ENCODE assay signal across 10 cellular contexts in genomic region chr16:16083421-16084156, GRCh38.
DNase-seq lines count a peak whose midpoint lies in the region; ATAC-seq, FAIRE-seq and TF ChIP-seq lines count a peak whose summit lies in the region.
"Had no signal": no experiment of that assay in that cellular context is flagged by ENCODE, and none has a peak within 500 bp of the region (broad histone marks: within the 10 kb centered on the region; RNA-seq: fewer than 3 reads in every experiment).

No MANE protein-coding gene starts in this region.

- POLR2A ChIA-PET in GM12878 (lab: Charles Lee), result no interaction called here

- WGBS in GM12878 (ENCODE audit: insufficient coverage, insufficient replicate concordance, low lambda C conversion rate, missing lambda C conversion rate), result 97% methylated on average over 10 of the region's 10 CpGs

- no peak for ATAC-seq in GM12878

- DNase-seq in NCI-H82 (lab: John Stamatoyannopoulos, UW), result peak; percentile 32
- DNase-seq in NCI-H82 treated with DMSO at 0.1 percent for 48 hours (lab: John Stamatoyannopoulos, UW; ENCODE audit: unreplicated experiment), result no peak
- peak; percentile 40 to 55 for DNase-seq in NOMO-1 (lab: John Stamatoyannopoulos, UW; ENCODE audit: unreplicated experiment in 2 of 2)
- no peak for DNase-seq in GM12878 (ENCODE audit: low read depth, low spot score)
- DNase-seq in stimulated activated CD4-positive, alpha-beta T cell treated with anti-CD3 and anti-CD28 coated beads, Interleukin-1b, Interleukin-23, amount 100 ng/mL, for 48 hours, result peak; percentile 30
- DNase-seq in mesenteric fat pad (ENCODE audit: low spot score), result no peak
- no peak for DNase-seq in activated gamma-delta T cell treated with Interleukin-2 at 50 U/mL for 16 hours
- DNase-seq in NCI-H1694 (lab: John Stamatoyannopoulos, UW), result no peak

- no peaks in the 10 kb centered on the region for H3K27me3 ChIP-seq in GM12878 (replicated peaks in 1 of 2; ENCODE audit: control insufficient read depth in 2 of 2, insufficient read depth in 2 of 2, low read length in 1 of 2)

- RAD21 ChIA-PET in GM12878 (lab: Charles Lee; ENCODE audit: unreplicated experiment), result no interaction called here

- H3K27ac ChIP-seq in GM12878 (ENCODE audit: control insufficient read depth, insufficient read depth), result no peak overlapping the region

- SMC1A ChIA-PET in GM12878 (lab: Charles Lee; ENCODE audit: uncharacterized antibody, unreplicated experiment), result no interaction called here

- TF ChIP-seq POLR2A in GM12878 (IDR thresholded peaks at IDR 0.05; ENCODE audit: low read depth, low read length), result no peak

- H3K4me3 ChIP-seq in GM12878, result no peak overlapping the region
- H3K4me3 ChIP-seq: HAP-1 had no signal

- no peak for FAIRE-seq in GM12878 (lab: Jason Lieb, UNC)
- FAIRE-seq: A204.1 had no signal

- H3K9me3 ChIP-seq in GM12878 (replicated peaks; ENCODE audit: control insufficient read depth, insufficient read depth, low read length), result peaks cover 5% of the 10 kb centered on the region; the same call in 1 of the 3 replicates
- H3K9me3 ChIP-seq: HAP-1 had no signal

- H4K20me1 ChIP-seq in GM12878 (ENCODE audit: control insufficient read depth, insufficient read depth), result no peaks in the 10 kb centered on the region

- no peak overlapping the region for H3K4me2 ChIP-seq in GM12878 (ENCODE audit: control insufficient read depth, insufficient read depth)

- no peak for TF ChIP-seq CTCF in GM12878 (IDR thresholded peaks at IDR 0.05 in 2 of 3, conservative IDR thresholded peaks at IDR 0.05 in 1 of 3; ENCODE audit: control insufficient read depth in 2 of 3, extremely low read depth in 1 of 3, insufficient read depth in 1 of 3, low read depth in 3 of 3, low read length in 3 of 3)

- no peaks in the 10 kb centered on the region for H3K79me2 ChIP-seq in GM12878 (ENCODE audit: control insufficient read depth, insufficient read depth, low read length)

- no peak for TF ChIP-seq RAD21 in GM12878 (IDR thresholded peaks at IDR 0.05; ENCODE audit: insufficient read depth, low read depth, low read length)

- BruUV-seq in GM12878 (replicated peaks; lab: Mats Ljungman, UMichigan), result no TSS peak

- no peak overlapping the region for H3K9ac ChIP-seq in GM12878 (ENCODE audit: control insufficient read depth, insufficient read depth, low read length)

- intact Hi-C loops in GM12878 (cut with micrococcal nuclease; ENCODE audit: unreplicated experiment), result no loop called here

- CTCF ChIA-PET in GM12878 (lab: Yijun Ruan, JAX), result interaction anchor here (0.9 kb wide), 1 partner anchor 209 kb away, joined by 3 read pairs; no protein-coding TSS in a partner anchor

- in situ Hi-C loops in GM12878 (cut with MboI), result no loop called here

- TF ChIP-seq EP300 in GM12878 (IDR thresholded peaks at IDR 0.05; ENCODE audit: borderline replicate concordance in 1 of 2, control insufficient read depth in 1 of 2, low read depth in 2 of 2, low read length in 2 of 2), result no peak

- no peak overlapping the region for H2AFZ ChIP-seq in GM12878 (ENCODE audit: control insufficient read depth, low read depth, low read length)

- no peaks in the 10 kb centered on the region for H3K4me1 ChIP-seq in GM12878 (ENCODE audit: control insufficient read depth, insufficient read depth, low read length)
- H3K4me1 ChIP-seq: HAP-1 had no signal

- H3K36me3 ChIP-seq in GM12878 (ENCODE audit: control insufficient read depth in 2 of 2, insufficient read depth in 2 of 2, low read length in 1 of 2), result peaks cover 17 to 45% of the 10 kb centered on the region in 2 experiments; a peak in 3 of 4 replicates

TF ChIP-seq in GM12878, 131 proteins besides CTCF, POLR2A, EP300 and RAD21:
- TF ChIP-seq, protein P1, sequence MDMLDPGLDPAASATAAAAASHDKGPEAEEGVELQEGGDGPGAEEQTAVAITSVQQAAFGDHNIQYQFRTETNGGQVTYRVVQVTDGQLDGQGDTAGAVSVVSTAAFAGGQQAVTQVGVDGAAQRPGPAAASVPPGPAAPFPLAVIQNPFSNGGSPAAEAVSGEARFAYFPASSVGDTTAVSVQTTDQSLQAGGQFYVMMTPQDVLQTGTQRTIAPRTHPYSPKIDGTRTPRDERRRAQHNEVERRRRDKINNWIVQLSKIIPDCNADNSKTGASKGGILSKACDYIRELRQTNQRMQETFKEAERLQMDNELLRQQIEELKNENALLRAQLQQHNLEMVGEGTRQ (IDR thresholded peaks at IDR 0.05; ENCODE audit: borderline replicate concordance, low read depth, low read length), result peak; percentile 39; the same call in 1 of the 2 replicates
- TF ChIP-seq NR2C2 (IDR thresholded peaks at IDR 0.05; ENCODE audit: borderline replicate concordance, control insufficient read depth, insufficient read length, low read depth) (no peak), RAD51 (IDR thresholded peaks at IDR 0.05) (peak; percentile 84)
- TF ChIP-seq, protein P2, sequence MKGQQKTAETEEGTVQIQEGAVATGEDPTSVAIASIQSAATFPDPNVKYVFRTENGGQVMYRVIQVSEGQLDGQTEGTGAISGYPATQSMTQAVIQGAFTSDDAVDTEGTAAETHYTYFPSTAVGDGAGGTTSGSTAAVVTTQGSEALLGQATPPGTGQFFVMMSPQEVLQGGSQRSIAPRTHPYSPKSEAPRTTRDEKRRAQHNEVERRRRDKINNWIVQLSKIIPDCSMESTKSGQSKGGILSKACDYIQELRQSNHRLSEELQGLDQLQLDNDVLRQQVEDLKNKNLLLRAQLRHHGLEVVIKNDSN (IDR thresholded peaks at IDR 0.05; ENCODE audit: borderline replicate concordance, extremely low read length, insufficient read depth, low read depth, low read length), result peak; percentile 68
- TF ChIP-seq, protein P3, sequence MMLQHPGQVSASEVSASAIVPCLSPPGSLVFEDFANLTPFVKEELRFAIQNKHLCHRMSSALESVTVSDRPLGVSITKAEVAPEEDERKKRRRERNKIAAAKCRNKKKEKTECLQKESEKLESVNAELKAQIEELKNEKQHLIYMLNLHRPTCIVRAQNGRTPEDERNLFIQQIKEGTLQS (IDR thresholded peaks at IDR 0.05; ENCODE audit: borderline replicate concordance, extremely low read depth, low read depth, low read length), result peak; percentile 67; the same call in 1 of the 2 replicates

Comparison
In these comparisons a context has a peak if more than half of its experiments do, and no peak if none do; other contexts are left out.
1. DNase-seq: peak in NCI-H82 (single experiment), NOMO-1 (2 of 2) and stimulated activated CD4-positive, alpha-beta T cell treated with anti-CD3 and anti-CD28 coated beads, Interleukin-1b, Interleukin-23, amount 100 ng/mL, for 48 hours (single experiment); none in NCI-H82 treated with DMSO at 0.1 percent for 48 hours (single experiment), GM12878 (single experiment), mesenteric fat pad (single experiment), activated gamma-delta T cell treated with Interleukin-2 at 50 U/mL for 16 hours (single experiment) and NCI-H1694 (single experiment).